Comparison of ENCODE assay signal across 19 cellular contexts in genomic region chr19:18746393-18747167, GRCh38. TPM values are rescaled to one million over a fixed set of nuclear protein-coding genes. Genes with fewer than 3 reads are reported as not detected.
A peak's percentile ranks its signal among the peaks of the same experiment; 100 is the strongest.
DNase-seq lines count a peak whose midpoint lies in the region; FAIRE-seq and TF ChIP-seq lines count a peak whose summit lies in the region.
"Had no signal": no experiment of that assay in that cellular context is flagged by ENCODE, and none has a peak within 500 bp of the region (broad histone marks: within the 10 kb centered on the region; RNA-seq: fewer than 3 reads in every experiment).

No MANE protein-coding gene starts in this region.

- 0 out of 2 replicates have a peak, but pooled peaks cover 4% of the 10 kb centered on the region for H4K20me1 ChIP-seq in BLaER1
- no peaks in the 10 kb centered on the region for H4K20me1 ChIP-seq in GM23248 (ENCODE audit: insufficient read depth)

- no peaks in the 10 kb centered on the region for H3K79me2 ChIP-seq in GM23248 (ENCODE audit: insufficient read depth)

- peaks cover 29% of the 10 kb centered on the region; the same call in 1 of the 2 replicates for H3K36me3 ChIP-seq in BLaER1
- H3K36me3 ChIP-seq in GM23248 (ENCODE audit: low read depth): no peaks in the 10 kb centered on the region
- H3K36me3 ChIP-seq: Peyer's patch had no signal

- H3K27ac ChIP-seq in BLaER1 (peak overlapping the region; percentile 63; the same call in 1 of the 2 replicates), RWPE1 (0 out of 2 replicates have a peak overlapping the region, but pooled peaks have one; percentile 3), GM23248 (no peak overlapping the region)
- H3K27ac ChIP-seq: Peyer's patch had no signal

- H3F3A ChIP-seq in GM23248 (ENCODE audit: insufficient read depth): no peaks in the 10 kb centered on the region

- H2AFZ ChIP-seq in GM23248: no peak overlapping the region

- H3K9me2 ChIP-seq in GM23248 (ENCODE audit: insufficient read depth): no peaks in the 10 kb centered on the region

- POLR2A ChIA-PET in RWPE1 (lab: Yijun Ruan, JAX; ENCODE audit: low non-redundant PET): interaction anchor here (0.6 kb wide), 1 partner anchor 74 kb away, joined by 3 read pairs; no protein-coding TSS in a partner anchor

- peaks cover 8% of the 10 kb centered on the region for H3K27me3 Mint-ChIP-seq in nephron progenitor cell (ENCODE audit: low read depth, poor library complexity)
- H3K27me3 Mint-ChIP-seq: CD8-positive, alpha-beta memory T cell had no signal

- CTCF ChIA-PET in RWPE1 (lab: Yijun Ruan, JAX): interaction anchor here (0.6 to 1.0 kb wide), 2 partner anchors 30 to 159 kb away, joined by 3 read pairs; no protein-coding TSS in a partner anchor

- no peak for FAIRE-seq in urothelium cell line (lab: Jason Lieb, UNC)
- FAIRE-seq: D721Med had no signal

- H3K27me3 ChIP-seq in BLaER1 (no peaks in the 10 kb centered on the region), GM23248 (replicated peaks; ENCODE audit: insufficient read depth) (no peaks in the 10 kb centered on the region)
- H3K27me3 ChIP-seq: Peyer's patch had no signal

- TF ChIP-seq CTCF in RWPE1 (conservative IDR thresholded peaks at IDR 0.05; ENCODE audit: low read depth): no peak
- no peak for TF ChIP-seq CTCF in nephron progenitor cell (IDR thresholded peaks at IDR 0.05)

- DNase-seq in RWPE1 (ENCODE audit: low spot score) (no peak), iPS-NIHi11 (ENCODE audit: low spot score) (peak; percentile 77), nephron progenitor cell (peak; percentile 48), NCI-H748 (lab: John Stamatoyannopoulos, UW; ENCODE audit: unreplicated experiment) (no peak), urothelium cell line (ENCODE audit: low spot score) (no peak), T-helper 1 cell (no peak), GM23248 (no peak)
- DNase-seq: CD8-positive, alpha-beta memory T cell; DMS79; NCI-H1048; NCI-H146; NCI-H2081; NCI-H510A; Peyer's patch; SHP77 had no signal

- H3K4me1 ChIP-seq in BLaER1 (peaks cover 45% of the 10 kb centered on the region), GM23248 (ENCODE audit: insufficient read depth) (no peaks in the 10 kb centered on the region)

- peaks cover 7% of the 10 kb centered on the region for H3K36me3 Mint-ChIP-seq in nephron progenitor cell (ENCODE audit: low read depth)

- H3K9me3 ChIP-seq in BLaER1 (no peaks in the 10 kb centered on the region), GM23248 (ENCODE audit: low read depth) (no peaks in the 10 kb centered on the region)
- H3K9me3 ChIP-seq: Peyer's patch had no signal

- 80 to 85% methylated on average over 22 to 29 of the region's 29 CpGs for WGBS in GM23248 (ENCODE audit: low coverage in 1 of 2, low lambda C conversion rate in 2 of 2, missing lambda C conversion rate in 2 of 2), 2 experiments

- H3K4me3 ChIP-seq in BLaER1 (no peak overlapping the region), GM23248 (no peak overlapping the region)
- H3K4me3 ChIP-seq: Peyer's patch had no signal

- peak overlapping the region; percentile 37 for H3K4me2 ChIP-seq in BLaER1
- H3K4me2 ChIP-seq in GM23248 (ENCODE audit: unreplicated experiment): no peak overlapping the region

- no peaks in the 10 kb centered on the region for H3K9me3 Mint-ChIP-seq in nephron progenitor cell
- H3K9me3 Mint-ChIP-seq: CD8-positive, alpha-beta memory T cell had no signal

- peaks cover 57% of the 10 kb centered on the region for H3K4me1 Mint-ChIP-seq in nephron progenitor cell
- H3K4me1 Mint-ChIP-seq: CD8-positive, alpha-beta memory T cell had no signal

- peak overlapping the region; percentile 42 for H3K27ac Mint-ChIP-seq in nephron progenitor cell
- H3K27ac Mint-ChIP-seq: CD8-positive, alpha-beta memory T cell had no signal

- no peak overlapping the region for H3K9ac ChIP-seq in BLaER1
- no peak overlapping the region for H3K9ac ChIP-seq in GM23248

- in situ Hi-C loops in GM23248 (cut with MboI): no loop called here

- no peak overlapping the region for H3K4me3 Mint-ChIP-seq in nephron progenitor cell
- H3K4me3 Mint-ChIP-seq: CD8-positive, alpha-beta memory T cell had no signal

RNA-seq across cellular contexts. Expression of gene COMP, which starts 44.5 kb away (rescaled TPM):
- 93.8 and 96.6 TPM in 2 replicates for total RNA-seq in GM23248 (2014; rRNA removed; shearing (Covaris generic))
- polyA plus RNA-seq in GM23248 (2016; fragmentation: Nextera tagmentation; extraction: Ambion mirVana): 252 and 257 TPM in 2 replicates
- total RNA-seq: A172; CD8-positive, alpha-beta memory T cell; MCF 10A had no signal
- polyA plus RNA-seq: CD8-positive, alpha-beta memory T cell had no signal

Comparison
In these comparisons a context has a peak if more than half of its experiments do, and no peak if none do; other contexts are left out.
1. DNase-seq: peak in iPS-NIHi11 (single experiment) and nephron progenitor cell (single experiment); none in RWPE1 (single experiment), NCI-H748 (single experiment), urothelium cell line (single experiment), T-helper 1 cell (0 of 5) and GM23248 (single experiment).